15 cellular contexts compared by ENCODE assay signal in the genomic region with DNA sequence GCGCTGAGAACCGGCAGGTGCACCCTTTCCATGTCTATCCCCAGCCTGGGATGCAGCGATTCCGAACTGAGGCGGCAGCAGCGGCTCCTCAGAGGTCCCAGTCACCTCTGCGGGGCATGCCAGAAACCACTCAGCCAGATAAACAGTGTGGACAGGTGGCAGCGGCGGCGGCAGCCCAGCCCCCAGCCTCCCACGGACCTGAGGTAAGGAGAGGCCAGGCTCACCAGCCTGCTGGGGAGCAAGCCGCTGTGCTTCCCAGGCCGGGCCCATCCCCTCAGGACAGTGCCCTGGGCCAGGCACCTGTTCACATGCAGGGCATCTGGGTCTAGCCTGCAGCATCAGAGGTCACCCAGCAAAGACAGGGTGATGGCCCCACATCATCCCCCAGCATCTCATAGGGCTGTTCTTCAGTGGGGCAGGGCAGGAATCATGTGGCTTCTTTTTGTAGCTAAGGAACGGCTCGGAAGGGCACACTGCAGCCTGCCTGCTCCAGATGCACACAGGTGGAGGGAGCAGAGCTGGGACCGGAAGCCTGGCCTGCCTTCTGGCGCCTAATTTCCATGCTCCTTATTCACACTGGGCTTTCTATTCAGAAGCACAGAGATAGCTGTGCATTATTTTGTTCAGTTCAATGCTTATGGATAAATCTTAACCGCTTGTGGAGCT. TPM values are rescaled to one million over a fixed set of nuclear protein-coding genes. Genes with fewer than 3 reads are reported as not detected.
A peak's percentile ranks its signal among the peaks of the same experiment; 100 is the strongest.
DNase-seq lines count a peak whose midpoint lies in the region; ATAC-seq and TF ChIP-seq lines count a peak whose summit lies in the region.
"Had no signal": no experiment of that assay in that cellular context is flagged by ENCODE, and none has a peak within 500 bp of the region (broad histone marks: within the 10 kb centered on the region; RNA-seq: fewer than 3 reads in every experiment).

No MANE protein-coding gene starts in this region.

- H3K4me3 Mint-ChIP-seq in stimulated activated naive B cell treated with anti-CD40 and anti-IgM and Interleukin-4, amounts not matched to agents 10 μg/mL and 1 μg/mL and 100 μg/mL, for 72 hours = no peak overlapping the region
- H3K4me3 Mint-ChIP-seq: activated CD4-positive, alpha-beta memory T cell treated with anti-CD3 and anti-CD28 coated beads, Interleukin-2, amount 10 ng/mL, durations not matched to agents 7 days and 5 days; stimulated activated naive CD8-positive, alpha-beta T cell treated with anti-CD3 and anti-CD28 coated beads, Interleukin-15, Interleukin-2, amounts not matched to agents 100 ng/mL and 50 ng/mL, for 24 hours had no signal

- no peak overlapping the region for H3K27ac Mint-ChIP-seq in stimulated activated naive B cell treated with anti-CD40 and anti-IgM and Interleukin-4, amounts not matched to agents 10 μg/mL and 1 μg/mL and 100 μg/mL, for 72 hours
- H3K27ac Mint-ChIP-seq: activated CD4-positive, alpha-beta memory T cell treated with anti-CD3 and anti-CD28 coated beads, Interleukin-2, amount 10 ng/mL, durations not matched to agents 7 days and 5 days; stimulated activated naive CD8-positive, alpha-beta T cell treated with anti-CD3 and anti-CD28 coated beads, Interleukin-15, Interleukin-2, amounts not matched to agents 100 ng/mL and 50 ng/mL, for 24 hours had no signal

- BruUV-seq in Panc1 (replicated peaks; lab: Mats Ljungman, UMichigan) = no TSS peak

- H3K9me3 ChIP-seq in Panc1 (ENCODE audit: control insufficient read depth, insufficient read depth, low read depth, low read length) (no peaks in the 10 kb centered on the region), heart left ventricle (no peaks in the 10 kb centered on the region), prostate gland (no peaks in the 10 kb centered on the region)

- H3K27me3 Mint-ChIP-seq in stimulated activated naive B cell treated with anti-CD40 and anti-IgM and Interleukin-4, amounts not matched to agents 10 μg/mL and 1 μg/mL and 100 μg/mL, for 72 hours = no peaks in the 10 kb centered on the region
- H3K27me3 Mint-ChIP-seq: activated CD4-positive, alpha-beta memory T cell treated with anti-CD3 and anti-CD28 coated beads, Interleukin-2, amount 10 ng/mL, durations not matched to agents 7 days and 5 days; stimulated activated naive CD8-positive, alpha-beta T cell treated with anti-CD3 and anti-CD28 coated beads, Interleukin-15, Interleukin-2, amounts not matched to agents 100 ng/mL and 50 ng/mL, for 24 hours had no signal

- H3K4me1 ChIP-seq in Panc1 (ENCODE audit: control insufficient read depth, insufficient read depth, low read length) = peaks cover 85% of the 10 kb centered on the region
- peaks cover 5 to 72% (median 50%) of the 10 kb centered on the region in 12 donors for H3K4me1 ChIP-seq in heart left ventricle
- peaks cover 15% of the 10 kb centered on the region for H3K4me1 ChIP-seq in prostate gland (replicated peaks)

- DNase-seq in G401 (ENCODE audit: low spot score) (peak; percentile 88), Panc1 (ENCODE audit: low read depth, low spot score) (no peak), heart left ventricle (peak in 1 of 5 donors; percentile 55), prostate gland (ENCODE audit: low spot score) (no peak), glomerular visceral epithelial cell (ENCODE audit: extremely low spot score) (no peak), superior temporal gyrus (ENCODE audit: extremely low spot score) (no peak)
- DNase-seq in stimulated activated naive B cell treated with anti-CD40 and anti-IgM and Interleukin-4, amounts not matched to agents 10 μg/mL and 1 μg/mL and 100 μg/mL, for 72 hours = no peak
- DNase-seq: activated CD4-positive, alpha-beta memory T cell treated with anti-CD3 and anti-CD28 coated beads, Interleukin-2, amount 10 ng/mL, durations not matched to agents 7 days and 5 days; cortex of kidney; DND-41; head of caudate nucleus; NCI-H1694; NCI-H446 had no signal

- POLR2A ChIA-PET in Panc1 (lab: Charles Lee) = interaction anchor here (0.6 kb wide), 2 partner anchors 106 to 202 kb away, joined by 3 read pairs; partner anchors contain the start of gene MCMBP

- peaks cover 0 to 3% of the 10 kb centered on the region in 2 donors for H3K4me1 Mint-ChIP-seq in stimulated activated naive B cell treated with anti-CD40 and anti-IgM and Interleukin-4, amounts not matched to agents 10 μg/mL and 1 μg/mL and 100 μg/mL, for 72 hours

- ATAC-seq in Panc1 (no peak), heart left ventricle (peak in 1 of 4 donors; percentile 3), GM21576 (IDR thresholded peaks at IDR 0.05; ENCODE audit: unreplicated experiment) (no peak)
- ATAC-seq in stimulated activated naive B cell treated with anti-CD40 and anti-IgM and Interleukin-4, amounts not matched to agents 10 μg/mL and 1 μg/mL and 100 μg/mL, for 72 hours (replicated peaks) = no peak

- H3K27ac ChIP-seq in Panc1 (ENCODE audit: low read length) = peak overlapping the region; percentile 99
- H3K27ac ChIP-seq in heart left ventricle = peak overlapping the region in 11 of 12 donors; percentile 9 to 99 (median 81)
- peak overlapping the region; percentile 3 to 58 for H3K27ac ChIP-seq in prostate gland

- no peak for TF ChIP-seq POLR2A in heart left ventricle (IDR thresholded peaks at IDR 0.05)
- no peak for TF ChIP-seq POLR2A in prostate gland (IDR thresholded peaks at IDR 0.05)

- in situ Hi-C loops in G401 (cut with HindIII; ENCODE audit: low sequenced_read_pairs) (no loop called here), Panc1 (cut with HindIII; ENCODE audit: low pct_unique_long_range_greater_than_20kb, low sequenced_read_pairs) (no loop called here)

- H3K27me3 ChIP-seq in Panc1 (ENCODE audit: control insufficient read depth, insufficient read depth, low read length) = no peaks in the 10 kb centered on the region
- no peaks in the 10 kb centered on the region for H3K27me3 ChIP-seq in heart left ventricle
- H3K27me3 ChIP-seq in prostate gland (replicated peaks; ENCODE audit: insufficient read depth) = no peaks in the 10 kb centered on the region

- intact Hi-C loops in Panc1 (cut with micrococcal nuclease; ENCODE audit: unreplicated experiment) (no loop called here), heart left ventricle (cut with DNase I) (loop anchor here in 1 of 10 donors (1.0 kb wide), 1 partner anchor 16 kb away; no protein-coding TSS in a partner anchor), prostate gland (cut with DNase I) (loop anchor here (5.0 kb wide), 1 partner anchor 63 kb away; no protein-coding TSS in a partner anchor)

- H3K36me3 Mint-ChIP-seq in stimulated activated naive B cell treated with anti-CD40 and anti-IgM and Interleukin-4, amounts not matched to agents 10 μg/mL and 1 μg/mL and 100 μg/mL, for 72 hours = peaks cover 24 to 25% of the 10 kb centered on the region in 2 donors

- no peak overlapping the region for H3K4me3 ChIP-seq in Panc1 (ENCODE audit: low read depth in 2 of 2, low read length in 2 of 2)
- H3K4me3 ChIP-seq in heart left ventricle = no peak overlapping the region
- H3K4me3 ChIP-seq in prostate gland = no peak overlapping the region

- TF ChIP-seq CTCF in Panc1 (IDR thresholded peaks at IDR 0.05) (no peak), heart left ventricle (IDR thresholded peaks at IDR 0.05) (no peak), prostate gland (IDR thresholded peaks at IDR 0.05) (no peak)

- H3K36me3 ChIP-seq in Panc1 (ENCODE audit: control insufficient read depth, insufficient read depth, low read length) (peaks cover 8% of the 10 kb centered on the region; the same call in 1 of the 2 replicates), heart left ventricle (peaks cover 0 to 61% (median 53%) of the 10 kb centered on the region in 9 donors), prostate gland (peaks cover 11 to 16% of the 10 kb centered on the region in 2 donors)

- CTCF ChIA-PET in Panc1 (lab: Charles Lee) = no interaction called here

- H3K9me3 Mint-ChIP-seq in stimulated activated naive B cell treated with anti-CD40 and anti-IgM and Interleukin-4, amounts not matched to agents 10 μg/mL and 1 μg/mL and 100 μg/mL, for 72 hours = no peaks in the 10 kb centered on the region
- H3K9me3 Mint-ChIP-seq: activated CD4-positive, alpha-beta memory T cell treated with anti-CD3 and anti-CD28 coated beads, Interleukin-2, amount 10 ng/mL, durations not matched to agents 7 days and 5 days; stimulated activated naive CD8-positive, alpha-beta T cell treated with anti-CD3 and anti-CD28 coated beads, Interleukin-15, Interleukin-2, amounts not matched to agents 100 ng/mL and 50 ng/mL, for 24 hours had no signal

- WGBS in heart left ventricle, 4 donors = 60 to 71% (median 63%) methylated on average over 6 to 18 of the region's 18 CpGs
- 70% methylated on average over 17 of the region's 18 CpGs for WGBS in prostate gland

RNA-seq across cellular contexts. Expression of gene BAG3, which starts 18.9 kb away (rescaled TPM):
- total RNA-seq in G401 (2014; rRNA removed; shearing (Covaris generic)) = 8.5 and 14.6 TPM in 2 replicates
- total RNA-seq in Panc1 (2021; ENCODE audit: unreplicated experiment) = 131 TPM
- 204 TPM for polyA plus RNA-seq in Panc1 (2012; ENCODE audit: insufficient read length)
- total RNA-seq in heart left ventricle = 100 to 1,000 TPM in 8 of 9 donors, 10 to 100 TPM in 1; 85.1 to 219 (median 141) TPM
- polyA plus RNA-seq in heart left ventricle = 100 to 1,000 TPM in 1 of 2 donors, 10 to 100 TPM in 1; 78.8 to 271 TPM
- total RNA-seq in prostate gland = 10 to 100 TPM; 45.4 to 56.4 TPM

RNA-seq across cellular contexts. Expression of gene INPP5F, which starts 55.7 kb away (rescaled TPM):
- total RNA-seq in G401 (2014; rRNA removed; shearing (Covaris generic)) = 7.9 and 10.1 TPM in 2 replicates
- 26.7 TPM for total RNA-seq in Panc1 (2021; ENCODE audit: unreplicated experiment)
- 12.2 TPM for polyA plus RNA-seq in Panc1 (2012; ENCODE audit: insufficient read length)
- total RNA-seq in heart left ventricle = 1 to 10 TPM; 3.9 to 9.9 (median 6.6) TPM
- 1 to 10 TPM; 3.0 to 5.4 TPM for polyA plus RNA-seq in heart left ventricle
- 10 to 100 TPM in 1 of 2 donors, 1 to 10 TPM in 1; 8.6 to 15.9 TPM for total RNA-seq in prostate gland

Comparison
In these comparisons a context has a peak if more than half of its experiments do, and no peak if none do; other contexts are left out.
1. H3K27ac ChIP-seq: peak in every context shown above with its lines; median percentile 99 in Panc1; 81 in heart left ventricle; 30 in prostate gland.